10 cellular contexts compared by ENCODE assay signal in the genomic region with DNA sequence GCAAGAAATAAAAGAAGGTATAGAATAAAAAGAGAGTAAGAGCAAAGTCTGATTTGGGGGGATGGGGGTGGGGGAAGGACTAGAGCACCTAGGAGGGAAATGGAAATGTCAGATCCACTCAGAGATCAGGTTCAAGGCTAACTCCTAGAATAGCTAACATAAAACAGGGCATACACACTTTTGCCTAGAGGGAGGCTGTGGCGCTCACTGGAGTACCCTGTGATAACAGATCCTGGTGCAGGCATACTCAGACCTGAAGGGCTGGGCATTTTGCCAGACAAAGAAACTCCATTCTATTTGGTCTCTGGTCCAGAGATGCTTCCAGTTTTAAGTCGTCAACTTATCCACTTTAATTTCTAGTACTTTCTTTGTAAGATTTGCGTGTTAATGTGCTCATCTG. TPM values are rescaled to one million over a fixed set of nuclear protein-coding genes. Genes with fewer than 3 reads are reported as not detected.
A peak's percentile ranks its signal among the peaks of the same experiment; 100 is the strongest.
DNase-seq lines count a peak whose midpoint lies in the region; TF ChIP-seq lines count a peak whose summit lies in the region.
"Had no signal": no experiment of that assay in that cellular context is flagged by ENCODE, and none has a peak within 500 bp of the region (broad histone marks: within the 10 kb centered on the region; RNA-seq: fewer than 3 reads in every experiment).

No MANE protein-coding gene starts in this region.

- peaks cover 6% of the 10 kb centered on the region for H4K20me1 ChIP-seq in fibroblast of lung (ENCODE audit: control insufficient read depth, extremely low read depth, insufficient read depth, low read length)

- POLR2A ChIA-PET in activated CD4-positive, alpha-beta memory T cell treated with anti-CD3 and anti-CD28 coated beads for 36 hours (lab: Charles Lee) = interaction anchor here (1.0 kb wide), 1 partner anchor 24 kb away, joined by 3 read pairs; no protein-coding TSS in a partner anchor
- POLR2A ChIA-PET in activated CD4-positive, alpha-beta memory T cell treated with anti-CD3 and anti-CD28 coated beads, Interleukin-2, amount 10 ng/mL, durations not matched to agents 7 days and 5 days (lab: Charles Lee) = no interaction called here

- H3K36me3 ChIP-seq in SJSA1 = peaks cover 84% of the 10 kb centered on the region
- no peaks in the 10 kb centered on the region for H3K36me3 ChIP-seq in fibroblast of lung (ENCODE audit: control insufficient read depth, insufficient read depth, low read length)

- no peak overlapping the region for H3K4me3 Mint-ChIP-seq in activated CD4-positive, alpha-beta memory T cell treated with anti-CD3 and anti-CD28 coated beads for 36 hours
- H3K4me3 Mint-ChIP-seq in activated CD4-positive, alpha-beta memory T cell treated with anti-CD3 and anti-CD28 coated beads, Interleukin-2, amount 10 ng/mL, durations not matched to agents 7 days and 5 days = no peak overlapping the region

- no peaks in the 10 kb centered on the region for H3K9me3 Mint-ChIP-seq in activated CD4-positive, alpha-beta memory T cell treated with anti-CD3 and anti-CD28 coated beads for 36 hours
- no peaks in the 10 kb centered on the region for H3K9me3 Mint-ChIP-seq in activated CD4-positive, alpha-beta memory T cell treated with anti-CD3 and anti-CD28 coated beads, Interleukin-2, amount 10 ng/mL, durations not matched to agents 7 days and 5 days

- no peak for DNase-seq in activated CD4-positive, alpha-beta memory T cell treated with anti-CD3 and anti-CD28 coated beads for 36 hours
- no peak for DNase-seq in activated CD4-positive, alpha-beta memory T cell treated with anti-CD3 and anti-CD28 coated beads, Interleukin-2, amount 10 ng/mL, durations not matched to agents 7 days and 5 days
- DNase-seq in SJSA1 (ENCODE audit: low read depth in 1 of 2, low spot score in 2 of 2) (peak; percentile 76 to 95), fibroblast of lung (ENCODE audit: low read depth in 2 of 2) (peak in 1 of 2 donors; percentile 44), substantia nigra (lab: John Stamatoyannopoulos, UW) (peak in 1 of 49 donors; percentile 60), SIG-M5 treated with dmso at 0.1 percent for 504 hours (lab: John Stamatoyannopoulos, UW; ENCODE audit: unreplicated experiment) (no peak), islet precursor cell (no peak)
- DNase-seq in activated CD4-positive, alpha-beta T cell treated with anti-CD3 and anti-CD28 coated beads, Interleukin-2, amount 50 U/mL, for 1 hour = no peak
- DNase-seq: activated CD8-positive, alpha-beta memory T cell treated with anti-CD3 and anti-CD28 coated beads, Interleukin-2, amount 50 U/mL, for 4 hours; Kasumi-1 had no signal

- peaks cover 98% of the 10 kb centered on the region for H3K79me2 ChIP-seq in fibroblast of lung (ENCODE audit: control insufficient read depth, insufficient read depth, low read length)

- H3K27ac Mint-ChIP-seq in activated CD4-positive, alpha-beta memory T cell treated with anti-CD3 and anti-CD28 coated beads for 36 hours = peak overlapping the region; percentile 42
- no peak overlapping the region for H3K27ac Mint-ChIP-seq in activated CD4-positive, alpha-beta memory T cell treated with anti-CD3 and anti-CD28 coated beads, Interleukin-2, amount 10 ng/mL, durations not matched to agents 7 days and 5 days

- H3K4me1 ChIP-seq in SJSA1 (replicated peaks) (peaks cover 79% of the 10 kb centered on the region), fibroblast of lung (ENCODE audit: control insufficient read depth, extremely low read depth, insufficient read depth, low read length) (peaks cover 55% of the 10 kb centered on the region)

- CTCF ChIA-PET in activated CD4-positive, alpha-beta memory T cell treated with anti-CD3 and anti-CD28 coated beads for 36 hours (lab: Charles Lee) = interaction anchor here (0.7 to 3.1 kb wide), 4 partner anchors 8 to 1572 kb away, joined by 3 to 20 read pairs (median 4); no protein-coding TSS in a partner anchor
- CTCF ChIA-PET in activated CD4-positive, alpha-beta memory T cell treated with anti-CD3 and anti-CD28 coated beads, Interleukin-2, amount 10 ng/mL, durations not matched to agents 7 days and 5 days (lab: Charles Lee) = no interaction called here

- intact Hi-C loops in activated CD4-positive, alpha-beta memory T cell treated with anti-CD3 and anti-CD28 coated beads for 36 hours (cut with micrococcal nuclease) = no loop called here

- peaks cover 3% of the 10 kb centered on the region for H3K36me3 Mint-ChIP-seq in activated CD4-positive, alpha-beta memory T cell treated with anti-CD3 and anti-CD28 coated beads for 36 hours
- H3K36me3 Mint-ChIP-seq in activated CD4-positive, alpha-beta memory T cell treated with anti-CD3 and anti-CD28 coated beads, Interleukin-2, amount 10 ng/mL, durations not matched to agents 7 days and 5 days (ENCODE audit: low read depth) = peaks cover 14% of the 10 kb centered on the region

- H3K27me3 Mint-ChIP-seq in activated CD4-positive, alpha-beta memory T cell treated with anti-CD3 and anti-CD28 coated beads for 36 hours = no peaks in the 10 kb centered on the region
- H3K27me3 Mint-ChIP-seq in activated CD4-positive, alpha-beta memory T cell treated with anti-CD3 and anti-CD28 coated beads, Interleukin-2, amount 10 ng/mL, durations not matched to agents 7 days and 5 days = no peaks in the 10 kb centered on the region

- H3K4me3 ChIP-seq in SJSA1 (no peak overlapping the region), fibroblast of lung (replicated peaks in 1 of 4; ENCODE audit: control extremely low read depth in 1 of 4, insufficient read depth in 1 of 4, low read depth in 3 of 4, low read length in 4 of 4) (peak overlapping the region in 1 of 4 experiments; percentile 98)

- peaks cover 86% of the 10 kb centered on the region for H3K4me1 Mint-ChIP-seq in activated CD4-positive, alpha-beta memory T cell treated with anti-CD3 and anti-CD28 coated beads for 36 hours (ENCODE audit: low read depth)
- H3K4me1 Mint-ChIP-seq in activated CD4-positive, alpha-beta memory T cell treated with anti-CD3 and anti-CD28 coated beads, Interleukin-2, amount 10 ng/mL, durations not matched to agents 7 days and 5 days = peaks cover 85% of the 10 kb centered on the region

- H3K4me2 ChIP-seq in fibroblast of lung (ENCODE audit: extremely low read depth, insufficient read depth, low read length) = peak overlapping the region; percentile 70

- H3K27ac ChIP-seq in SJSA1 (no peak overlapping the region), fibroblast of lung (ENCODE audit: insufficient read depth, low read length) (no peak overlapping the region), substantia nigra (ENCODE audit: low read depth, low read length, poor library complexity, severe bottlenecking) (peak overlapping the region; percentile 39)

- H3K9ac ChIP-seq in fibroblast of lung (ENCODE audit: insufficient read depth, low read length) = no peak overlapping the region

- H3K27me3 ChIP-seq in SJSA1 (replicated peaks) (no peaks in the 10 kb centered on the region), fibroblast of lung (ENCODE audit: control insufficient read depth, insufficient read depth, low read length) (no peaks in the 10 kb centered on the region)

- TF ChIP-seq CTCF in fibroblast of lung (conservative IDR thresholded peaks at IDR 0.05 in 1 of 2, IDR thresholded peaks at IDR 0.05 in 1 of 2; ENCODE audit: low read depth in 1 of 2, low read length in 2 of 2) = no peak

- H2AFZ ChIP-seq in fibroblast of lung (ENCODE audit: low read length) = no peak overlapping the region

- no peaks in the 10 kb centered on the region; the same call in 1 of the 2 replicates for H3K9me3 ChIP-seq in SJSA1 (replicated peaks)
- no peaks in the 10 kb centered on the region for H3K9me3 ChIP-seq in fibroblast of lung (ENCODE audit: control insufficient read depth, insufficient read depth, low read depth, low read length)

RNA-seq across cellular contexts. Expression of gene CTDSP2, which starts 5.8 kb away (rescaled TPM):
- 100 to 1,000 TPM; 100 to 101 TPM for total RNA-seq in activated CD4-positive, alpha-beta memory T cell treated with anti-CD3 and anti-CD28 coated beads for 36 hours
- 100 to 1,000 TPM; 137 to 141 TPM for total RNA-seq in activated CD4-positive, alpha-beta memory T cell treated with anti-CD3 and anti-CD28 coated beads, Interleukin-2, amount 10 ng/mL, durations not matched to agents 7 days and 5 days
- total RNA-seq in SJSA1 (2014; rRNA removed; shearing (Covaris generic)) = 420 and 508 TPM in 2 replicates
- 87.8 and 92.0 TPM in 2 replicates for total RNA-seq in fibroblast of lung
- 199 and 208 TPM in 2 replicates for polyA plus RNA-seq in fibroblast of lung
- polyA plus RNA-seq in fibroblast of lung (2012) = 130 and 165 TPM in 2 replicates
- polyA minus RNA-seq in fibroblast of lung (ENCODE audit: low replicate concordance) = 481 and 517 TPM in 2 replicates

RNA-seq across cellular contexts. Expression of gene AVIL, which starts 22.2 kb away (rescaled TPM):
- total RNA-seq in activated CD4-positive, alpha-beta memory T cell treated with anti-CD3 and anti-CD28 coated beads for 36 hours = under 1 TPM; 0.64 to 0.85 TPM
- 1 to 10 TPM; 1.5 to 2.4 TPM for total RNA-seq in activated CD4-positive, alpha-beta memory T cell treated with anti-CD3 and anti-CD28 coated beads, Interleukin-2, amount 10 ng/mL, durations not matched to agents 7 days and 5 days
- total RNA-seq in SJSA1 (2014; rRNA removed; shearing (Covaris generic)) = 6.0 and 6.6 TPM in 2 replicates
- total RNA-seq in fibroblast of lung = 2.8 and 7.1 TPM in 2 replicates
- 1.1 and 2.2 TPM in 2 replicates for polyA plus RNA-seq in fibroblast of lung
- 0.96 and 1.9 TPM in 2 replicates for polyA plus RNA-seq in fibroblast of lung (2012)
- polyA minus RNA-seq in fibroblast of lung (ENCODE audit: low replicate concordance) = 2.4 TPM in 1 of 2 replicates, not detected in the other

RNA-seq across cellular contexts. Expression of gene TSFM, which starts 58.1 kb away (rescaled TPM):
- 10 to 100 TPM; 45.5 to 47.2 TPM for total RNA-seq in activated CD4-positive, alpha-beta memory T cell treated with anti-CD3 and anti-CD28 coated beads for 36 hours
- total RNA-seq in activated CD4-positive, alpha-beta memory T cell treated with anti-CD3 and anti-CD28 coated beads, Interleukin-2, amount 10 ng/mL, durations not matched to agents 7 days and 5 days = 10 to 100 TPM; 28.9 to 31.5 TPM
- total RNA-seq in SJSA1 (2014; rRNA removed; shearing (Covaris generic)) = 591 and 596 TPM in 2 replicates
- total RNA-seq in fibroblast of lung = 15.5 and 20.3 TPM in 2 replicates
- polyA plus RNA-seq in fibroblast of lung = 16.8 and 19.0 TPM in 2 replicates
- polyA plus RNA-seq in fibroblast of lung (2012) = 32.2 and 40.9 TPM in 2 replicates
- 7.3 and 10.9 TPM in 2 replicates for polyA minus RNA-seq in fibroblast of lung (ENCODE audit: low replicate concordance)

Comparison
In these comparisons a context has a peak if more than half of its experiments do, and no peak if none do; other contexts are left out.
1. DNase-seq: peak in SJSA1 (2 of 2); none in activated CD4-positive, alpha-beta memory T cell treated with anti-CD3 and anti-CD28 coated beads for 36 hours (single experiment), activated CD4-positive, alpha-beta memory T cell treated with anti-CD3 and anti-CD28 coated beads, Interleukin-2, amount 10 ng/mL, durations not matched to agents 7 days and 5 days (single experiment), SIG-M5 treated with dmso at 0.1 percent for 504 hours (single experiment), activated CD4-positive, alpha-beta T cell treated with anti-CD3 and anti-CD28 coated beads, Interleukin-2, amount 50 U/mL, for 1 hour (single experiment) and islet precursor cell (single experiment).
2. RNA of gene TSFM, which starts 58.1 kb away (total RNA-seq): 591 to 596 TPM in SJSA1; 45.5 to 47.2 TPM in activated CD4-positive, alpha-beta memory T cell treated with anti-CD3 and anti-CD28 coated beads for 36 hours, 28.9 to 31.5 TPM in activated CD4-positive, alpha-beta memory T cell treated with anti-CD3 and anti-CD28 coated beads, Interleukin-2, amount 10 ng/mL, durations not matched to agents 7 days and 5 days and 15.5 to 20.3 TPM in fibroblast of lung; every median in the first group is over 10 times any median in the second.